In the genomic region with DNA sequence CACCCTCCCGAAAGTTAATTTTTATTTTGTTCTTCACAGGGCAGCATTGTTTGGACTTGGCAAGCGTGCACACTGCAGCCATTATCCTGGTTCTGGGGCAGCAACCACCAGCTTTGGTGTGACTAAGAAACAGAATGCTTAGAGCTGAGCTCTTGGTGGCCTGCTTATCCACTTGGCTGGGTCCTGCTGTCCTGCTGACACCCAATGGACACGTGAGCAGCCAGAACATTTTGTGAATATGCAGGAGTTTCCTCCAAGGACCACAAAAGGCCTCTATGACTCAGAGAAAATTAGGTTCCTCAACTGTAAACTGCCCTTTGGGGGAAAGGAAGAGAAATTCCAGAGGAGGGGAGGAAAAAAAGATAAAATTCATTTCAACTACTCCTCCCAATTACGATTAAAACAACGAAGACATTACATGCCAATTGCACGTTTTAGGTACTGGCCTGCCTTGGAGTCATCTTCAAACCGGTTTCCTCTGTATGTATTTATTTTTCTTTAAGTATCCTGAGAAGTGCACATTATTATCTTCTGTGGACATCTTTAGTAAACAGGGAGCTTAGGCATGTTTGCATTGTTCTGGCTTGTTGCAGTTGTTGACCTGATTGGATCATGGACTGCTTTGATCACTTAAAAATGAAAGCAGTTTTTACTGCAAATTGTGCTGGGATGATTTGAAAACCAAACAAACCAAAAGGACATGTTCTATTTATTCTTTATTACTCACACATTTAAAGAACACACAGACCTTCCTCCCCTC, we compare ENCODE assay signal across 10 cellular contexts.
DNase-seq lines count a peak whose midpoint lies in the region; ATAC-seq and TF ChIP-seq lines count a peak whose summit lies in the region.
"Had no signal": no experiment of that assay in that cellular context is flagged by ENCODE, and none has a peak within 500 bp of the region (broad histone marks: within the 10 kb centered on the region; RNA-seq: fewer than 3 reads in every experiment).

No MANE protein-coding gene starts in this region.

- H3K4me2 ChIP-seq in neural progenitor cell = no peak overlapping the region

- H3K9me3 ChIP-seq in neural progenitor cell (ENCODE audit: low read depth) (no peaks in the 10 kb centered on the region), spleen (peaks cover 0 to 13% (median 0%) of the 10 kb centered on the region in 8 donors)

- H3K4me1 ChIP-seq in neural progenitor cell (no peaks in the 10 kb centered on the region), spleen (no peaks in the 10 kb centered on the region)

- peaks cover 2% of the 10 kb centered on the region for H3K9me3 Mint-ChIP-seq in neural progenitor cell

- H2AFZ ChIP-seq in neural progenitor cell (replicated peaks) = peak overlapping the region; percentile 36

- WGBS in spleen, 5 donors = 74 to 86% (median 79%) methylated on average over 7 of the region's 7 CpGs

- no peak overlapping the region for H3K4me3 Mint-ChIP-seq in neural progenitor cell
- H3K4me3 Mint-ChIP-seq: type B pancreatic cell had no signal

- no peaks in the 10 kb centered on the region for H3F3A ChIP-seq in neural progenitor cell (ENCODE audit: low read depth)

- ATAC-seq in GM21723 (IDR thresholded peaks at IDR 0.05; ENCODE audit: unreplicated experiment) (no peak), HG02938 (IDR thresholded peaks at IDR 0.05; ENCODE audit: unreplicated experiment) (no peak)

- intact Hi-C loops in spleen (cut with DNase I; ENCODE audit: low total_unique reads) = no loop called here

- H3K36me3 Mint-ChIP-seq in neural progenitor cell = no peaks in the 10 kb centered on the region
- H3K36me3 Mint-ChIP-seq: type B pancreatic cell had no signal

- H3K27ac ChIP-seq in neural progenitor cell = no peak overlapping the region
- H3K27ac ChIP-seq in spleen = no peak overlapping the region
- H3K27ac ChIP-seq: cardiac muscle cell had no signal

- H3K9ac ChIP-seq in neural progenitor cell = no peak overlapping the region

- H3K27ac Mint-ChIP-seq in neural progenitor cell = no peak overlapping the region
- H3K27ac Mint-ChIP-seq: type B pancreatic cell had no signal

- H3K27me3 Mint-ChIP-seq in neural progenitor cell (ENCODE audit: insufficient read depth, low read depth) = no peaks in the 10 kb centered on the region

- H3K36me3 ChIP-seq in neural progenitor cell (no peaks in the 10 kb centered on the region), spleen (no peaks in the 10 kb centered on the region)
- H3K36me3 ChIP-seq: cardiac muscle cell had no signal

- TF ChIP-seq CTCF in epithelial cell of esophagus (IDR thresholded peaks at IDR 0.05; ENCODE audit: insufficient read depth, low read depth, low read length, missing control alignments) (no peak), neural progenitor cell (IDR thresholded peaks at IDR 0.05) (no peak), spleen (IDR thresholded peaks at IDR 0.05 in 8 of 11, conservative IDR thresholded peaks at IDR 0.05 in 3 of 11) (no peak)

- H3K79me2 ChIP-seq in neural progenitor cell (ENCODE audit: low read depth) = no peaks in the 10 kb centered on the region

- DNase-seq in COLO829 (ENCODE audit: low spot score) = peak; percentile 73
- peak; percentile 42 for DNase-seq in NCI-H510A (lab: John Stamatoyannopoulos, UW)
- peak; percentile 43 for DNase-seq in epithelial cell of esophagus (ENCODE audit: low read depth)
- peak; percentile 4 for DNase-seq in neural progenitor cell (ENCODE audit: low spot score)
- no peak for DNase-seq in NK-92 treated with Interleukin-12 subunit alpha and Interleukin-12 subunit beta, amount 100 ng/mL, for 24 hours (lab: John Stamatoyannopoulos, UW)
- no peak for DNase-seq in spleen

- no peaks in the 10 kb centered on the region for H4K20me1 ChIP-seq in neural progenitor cell (ENCODE audit: low read depth)

- no peaks in the 10 kb centered on the region for H3K27me3 ChIP-seq in neural progenitor cell
- no peaks in the 10 kb centered on the region for H3K27me3 ChIP-seq in spleen (replicated peaks in 1 of 7)
- H3K27me3 ChIP-seq: cardiac muscle cell had no signal

- no peak for TF ChIP-seq POLR2A in spleen (IDR thresholded peaks at IDR 0.05)

- peaks cover 10% of the 10 kb centered on the region for H3K4me1 Mint-ChIP-seq in neural progenitor cell

- H3K4me3 ChIP-seq in epithelial cell of esophagus (ENCODE audit: low read length) (no peak overlapping the region), neural progenitor cell (no peak overlapping the region), spleen (no peak overlapping the region)
- H3K4me3 ChIP-seq: cardiac muscle cell had no signal

Comparison
In these comparisons a context has a peak if more than half of its experiments do, and no peak if none do; other contexts are left out.
1. DNase-seq: peak in COLO829 (single experiment), NCI-H510A (single experiment), epithelial cell of esophagus (single experiment) and neural progenitor cell (single experiment); none in NK-92 treated with Interleukin-12 subunit alpha and Interleukin-12 subunit beta, amount 100 ng/mL, for 24 hours (single experiment) and spleen (single experiment).